In the genomic region with DNA sequence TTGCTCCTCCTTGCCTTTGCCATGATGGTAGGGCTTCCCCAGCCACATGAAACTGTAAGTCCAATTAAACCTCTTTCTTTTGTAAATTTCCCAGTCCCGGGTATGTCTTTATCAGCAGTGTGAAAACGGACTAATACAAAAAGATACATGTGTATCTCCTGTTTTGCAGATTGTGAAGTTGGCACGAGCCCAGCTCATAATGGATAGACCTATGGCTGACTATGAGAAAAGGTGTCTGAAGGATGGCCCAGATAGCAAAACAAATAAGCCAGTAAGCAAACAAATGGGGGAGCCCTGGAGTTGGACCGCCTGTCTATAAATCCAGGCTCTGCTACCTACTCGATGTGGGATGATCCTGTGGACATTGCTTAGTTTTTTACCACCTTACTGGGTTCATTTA, we compare ENCODE assay signal across 19 cellular contexts. TPM values are rescaled to one million over a fixed set of nuclear protein-coding genes. Genes with fewer than 3 reads are reported as not detected.
DNase-seq lines count a peak whose midpoint lies in the region; TF ChIP-seq lines count a peak whose summit lies in the region.
"Had no signal": no experiment of that assay in that cellular context is flagged by ENCODE, and none has a peak within 500 bp of the region (broad histone marks: within the 10 kb centered on the region; RNA-seq: fewer than 3 reads in every experiment).

No MANE protein-coding gene starts in this region.

- H3K4me3 Mint-ChIP-seq in mesothelial cell of epicardium = no peak overlapping the region
- H3K4me3 Mint-ChIP-seq: CD8-positive, alpha-beta T cell; T-helper 1 cell treated with Interleukin-12 subunit alpha and Interleukin-12 subunit beta and Interleukin-4 antibody, amounts not matched to agents 30 μg/mL and 1 μg/mL, for 36 hours had no signal

- H3K4me3 ChIP-seq in mesendoderm (ENCODE audit: low read length) (no peak overlapping the region), Peyer's patch (no peak overlapping the region)

- no peaks in the 10 kb centered on the region for H3K9me3 ChIP-seq in Peyer's patch

- DNase-seq in NCI-H1105 treated with DMSO at 0.1 percent for 48 hours (lab: John Stamatoyannopoulos, UW) (peak; percentile 19), NCI-H1105 (lab: John Stamatoyannopoulos, UW) (no peak), DMS153 treated with DMSO at 0.1 percent for 48 hours (lab: John Stamatoyannopoulos, UW; ENCODE audit: unreplicated experiment) (peak; percentile 38), NCI-H510A treated with DMSO at 0.1 percent for 48 hours (lab: John Stamatoyannopoulos, UW) (peak; percentile 66), mesendoderm (no peak), mesothelial cell of epicardium (ENCODE audit: low spot score in 2 of 2, unreplicated experiment in 2 of 2) (no peak), Peyer's patch (no peak)
- DNase-seq: AML-193; C1 segment of cervical spinal cord; Calu3; CD8-positive, alpha-beta T cell; DMS79 treated with DMSO at 0.1 percent for 48 hours; NCI-H1417 treated with DMSO at 0.1 percent for 48 hours; NCI-H1930; NCI-H2171; NCI-H446; NCI-H774 had no signal

- H3K4me2 ChIP-seq in mesendoderm (ENCODE audit: low read length) = no peak overlapping the region
- H3K4me2 ChIP-seq: KMS-11 had no signal

- H3K79me1 ChIP-seq in mesendoderm (ENCODE audit: low read length) = no peaks in the 10 kb centered on the region

- no peaks in the 10 kb centered on the region for H3K36me3 ChIP-seq in mesendoderm (ENCODE audit: control insufficient read depth, insufficient read depth, low read length)
- no peaks in the 10 kb centered on the region for H3K36me3 ChIP-seq in Peyer's patch

- H3K9ac ChIP-seq in mesendoderm (ENCODE audit: low read length) = no peak overlapping the region
- H3K9ac ChIP-seq: KMS-11 had no signal

- H3K4me1 Mint-ChIP-seq in mesothelial cell of epicardium = no peaks in the 10 kb centered on the region

- H4K5ac ChIP-seq in mesendoderm (ENCODE audit: low read length) = no peak overlapping the region

- H3K4ac ChIP-seq in mesendoderm (ENCODE audit: low read depth, low read length) = peak overlapping the region; percentile 10

- no peak for TF ChIP-seq CTCF in mesothelial cell of epicardium (IDR thresholded peaks at IDR 0.05; ENCODE audit: unreplicated experiment)
- TF ChIP-seq CTCF in Peyer's patch (IDR thresholded peaks at IDR 0.05) = no peak

- H4K8ac ChIP-seq in mesendoderm (ENCODE audit: low read depth, low read length) = no peak overlapping the region

- no peaks in the 10 kb centered on the region for H3K79me2 ChIP-seq in mesendoderm (ENCODE audit: control insufficient read depth, insufficient read depth, low read length)

- H3K27me3 Mint-ChIP-seq in mesothelial cell of epicardium (ENCODE audit: low read depth) = peaks cover 52% of the 10 kb centered on the region

- no peak overlapping the region for H3K27ac ChIP-seq in mesendoderm (ENCODE audit: low read depth, low read length)
- H3K27ac ChIP-seq in Peyer's patch = no peak overlapping the region
- H3K27ac ChIP-seq: KMS-11 had no signal

- no peak overlapping the region for H2BK5ac ChIP-seq in mesendoderm (ENCODE audit: low read length)

- H3K18ac ChIP-seq in mesendoderm (ENCODE audit: low read length) = no peak overlapping the region

- WGBS in mesendoderm (ENCODE audit: extremely low coverage, insufficient coverage, low lambda C conversion rate) = no CpG with 5 or more reads among the region's 5 CpGs

- no peak overlapping the region for H2BK15ac ChIP-seq in mesendoderm (replicated peaks; ENCODE audit: low read depth)

- no peak overlapping the region for H3K23ac ChIP-seq in mesendoderm (ENCODE audit: low read length)

- no peaks in the 10 kb centered on the region for H3K9me3 Mint-ChIP-seq in mesothelial cell of epicardium
- H3K9me3 Mint-ChIP-seq: CD8-positive, alpha-beta T cell; T-helper 1 cell treated with Interleukin-12 subunit alpha and Interleukin-12 subunit beta and Interleukin-4 antibody, amounts not matched to agents 30 μg/mL and 1 μg/mL, for 36 hours had no signal

- H3K36me3 Mint-ChIP-seq in mesothelial cell of epicardium = no peaks in the 10 kb centered on the region
- H3K36me3 Mint-ChIP-seq: CD8-positive, alpha-beta T cell had no signal

- TF ChIP-seq POLR2A in Peyer's patch (IDR thresholded peaks at IDR 0.05) = no peak

- no peak overlapping the region for H3K56ac ChIP-seq in mesendoderm (ENCODE audit: low read length)

- no peak overlapping the region for H2BK120ac ChIP-seq in mesendoderm (ENCODE audit: low read depth, low read length)

- H2AK5ac ChIP-seq in mesendoderm (ENCODE audit: low read length) = no peak overlapping the region

- H3K27me3 ChIP-seq in mesendoderm (ENCODE audit: insufficient read depth, low read length, poor library complexity) (no peaks in the 10 kb centered on the region), Peyer's patch (no peaks in the 10 kb centered on the region)

- no peak overlapping the region for H3K27ac Mint-ChIP-seq in mesothelial cell of epicardium
- H3K27ac Mint-ChIP-seq: CD8-positive, alpha-beta T cell; T-helper 1 cell treated with Interleukin-12 subunit alpha and Interleukin-12 subunit beta and Interleukin-4 antibody, amounts not matched to agents 30 μg/mL and 1 μg/mL, for 36 hours had no signal

- H3K4me1 ChIP-seq in mesendoderm (ENCODE audit: control insufficient read depth, low read depth, low read length) (no peaks in the 10 kb centered on the region), Peyer's patch (no peaks in the 10 kb centered on the region)

RNA-seq across cellular contexts. Expression of a gene that starts 15.5 kb away (rescaled TPM):
- polyA plus RNA-seq in mesendoderm (2013, experiment 1 of 2) = 0.32 TPM
- 0.38 TPM for polyA plus RNA-seq in mesendoderm (2013, experiment 2 of 2)
- total RNA-seq in mesothelial cell of epicardium (18.1 to 18.5 TPM (median 18.4 TPM) in 3 replicates), Peyer's patch (10 to 100 TPM; 20.0 to 29.7 (median 25.2) TPM)

RNA-seq across cellular contexts. Expression of a gene that starts 24.9 kb away (rescaled TPM):
- 15.5 TPM for polyA plus RNA-seq in mesendoderm (2013, experiment 1 of 2)
- polyA plus RNA-seq in mesendoderm (2013, experiment 2 of 2) = 15.7 TPM
- 16.2 to 22.6 TPM (median 19.3 TPM) in 3 replicates for total RNA-seq in mesothelial cell of epicardium
- 10 to 100 TPM; 14.9 to 32.2 (median 22.5) TPM for total RNA-seq in Peyer's patch

Comparison
In these comparisons a context has a peak if more than half of its experiments do, and no peak if none do; other contexts are left out.
1. DNase-seq: peak in NCI-H1105 treated with DMSO at 0.1 percent for 48 hours (single experiment), DMS153 treated with DMSO at 0.1 percent for 48 hours (single experiment) and NCI-H510A treated with DMSO at 0.1 percent for 48 hours (single experiment); none in NCI-H1105 (single experiment), mesendoderm (single experiment), mesothelial cell of epicardium (0 of 2) and Peyer's patch (0 of 3).